ENCODE assay signal across 9 cellular contexts in genomic region chr6:149942461-149942829, GRCh38. TPM values are rescaled to one million over a fixed set of nuclear protein-coding genes. Genes with fewer than 3 reads are reported as not detected.
DNase-seq lines count a peak whose midpoint lies in the region; ATAC-seq and TF ChIP-seq lines count a peak whose summit lies in the region.
"Had no signal": no experiment of that assay in that cellular context is flagged by ENCODE, and none has a peak within 500 bp of the region (broad histone marks: within the 10 kb centered on the region; RNA-seq: fewer than 3 reads in every experiment).

No MANE protein-coding gene starts in this region.

- no peaks in the 10 kb centered on the region for H3K36me3 ChIP-seq in right atrium auricular region

- no peaks in the 10 kb centered on the region for H3K36me3 Mint-ChIP-seq in activated CD8-positive, alpha-beta T cell treated with anti-CD3 and anti-CD28 coated beads, Interleukin-2, amount 10 ng/mL, durations not matched to agents 7 days and 5 days (ENCODE audit: low read depth)
- peaks cover 9% of the 10 kb centered on the region for H3K36me3 Mint-ChIP-seq in stimulated activated effector memory CD8-positive, alpha-beta T cell treated with anti-CD3 and anti-CD28 coated beads, Interleukin-12 subunit alpha, Interleukin-12 subunit beta, amount 100 ng/mL, for 72 hours

- POLR2A ChIA-PET in activated CD8-positive, alpha-beta T cell treated with anti-CD3 and anti-CD28 coated beads, Interleukin-2, amount 10 ng/mL, durations not matched to agents 7 days and 5 days (lab: Charles Lee): no interaction called here

- no peak for TF ChIP-seq CTCF in right atrium auricular region (IDR thresholded peaks at IDR 0.05)

- peaks cover 43% of the 10 kb centered on the region for H3K4me1 Mint-ChIP-seq in activated CD8-positive, alpha-beta T cell treated with anti-CD3 and anti-CD28 coated beads, Interleukin-2, amount 10 ng/mL, durations not matched to agents 7 days and 5 days (ENCODE audit: low read depth)
- H3K4me1 Mint-ChIP-seq in stimulated activated effector memory CD8-positive, alpha-beta T cell treated with anti-CD3 and anti-CD28 coated beads, Interleukin-12 subunit alpha, Interleukin-12 subunit beta, amount 100 ng/mL, for 72 hours: peaks cover 38% of the 10 kb centered on the region

- H3K27me3 Mint-ChIP-seq in activated CD8-positive, alpha-beta T cell treated with anti-CD3 and anti-CD28 coated beads, Interleukin-2, amount 10 ng/mL, durations not matched to agents 7 days and 5 days (ENCODE audit: low read depth): peaks cover 55% of the 10 kb centered on the region

- DNase-seq in NCI-H1417 (lab: John Stamatoyannopoulos, UW) (peak in 2 of 3 experiments; percentile 50 to 62), NCI-H1417 treated with DMSO at 0.1 percent for 48 hours (lab: John Stamatoyannopoulos, UW) (no peak), right atrium auricular region (ENCODE audit: low spot score) (peak; percentile 58), RPMI8226 (no peak), DMS153 treated with DMSO at 0.1 percent for 48 hours (lab: John Stamatoyannopoulos, UW; ENCODE audit: unreplicated experiment) (no peak)
- DNase-seq in activated CD8-positive, alpha-beta T cell treated with anti-CD3 and anti-CD28 coated beads, Interleukin-2, amount 10 ng/mL, durations not matched to agents 7 days and 5 days: no peak
- DNase-seq in stimulated activated effector memory CD8-positive, alpha-beta T cell treated with anti-CD3 and anti-CD28 coated beads, Interleukin-12 subunit alpha, Interleukin-12 subunit beta, amount 100 ng/mL, for 72 hours (ENCODE audit: low spot score in 2 of 2): no peak

- peaks cover 20 to 29% of the 10 kb centered on the region in 2 donors for H3K27me3 ChIP-seq in right atrium auricular region

- no peaks in the 10 kb centered on the region for H3K9me3 Mint-ChIP-seq in activated CD8-positive, alpha-beta T cell treated with anti-CD3 and anti-CD28 coated beads, Interleukin-2, amount 10 ng/mL, durations not matched to agents 7 days and 5 days (ENCODE audit: insufficient read depth)
- H3K9me3 Mint-ChIP-seq in stimulated activated effector memory CD8-positive, alpha-beta T cell treated with anti-CD3 and anti-CD28 coated beads, Interleukin-12 subunit alpha, Interleukin-12 subunit beta, amount 100 ng/mL, for 72 hours: no peaks in the 10 kb centered on the region

- CTCF ChIA-PET in activated CD8-positive, alpha-beta T cell treated with anti-CD3 and anti-CD28 coated beads, Interleukin-2, amount 10 ng/mL, durations not matched to agents 7 days and 5 days (lab: Charles Lee): no interaction called here

- peaks cover 0 to 26% of the 10 kb centered on the region in 2 donors for H3K4me1 ChIP-seq in right atrium auricular region

- no peak for ATAC-seq in activated CD8-positive, alpha-beta T cell treated with anti-CD3 and anti-CD28 coated beads, Interleukin-2, amount 10 ng/mL, durations not matched to agents 7 days and 5 days
- ATAC-seq in stimulated activated effector memory CD8-positive, alpha-beta T cell treated with anti-CD3 and anti-CD28 coated beads, Interleukin-12 subunit alpha, Interleukin-12 subunit beta, amount 100 ng/mL, for 72 hours: no peak
- no peak for ATAC-seq in GM21360 (IDR thresholded peaks at IDR 0.05; ENCODE audit: unreplicated experiment)

- peak overlapping the region; percentile 52 to 56 for H3K4me3 ChIP-seq in right atrium auricular region

- no peak overlapping the region for H3K27ac Mint-ChIP-seq in activated CD8-positive, alpha-beta T cell treated with anti-CD3 and anti-CD28 coated beads, Interleukin-2, amount 10 ng/mL, durations not matched to agents 7 days and 5 days
- H3K27ac Mint-ChIP-seq in stimulated activated effector memory CD8-positive, alpha-beta T cell treated with anti-CD3 and anti-CD28 coated beads, Interleukin-12 subunit alpha, Interleukin-12 subunit beta, amount 100 ng/mL, for 72 hours: no peak overlapping the region

- no peaks in the 10 kb centered on the region for H3K9me3 ChIP-seq in right atrium auricular region

- peak overlapping the region in 1 of 2 donors; percentile 43 for H3K27ac ChIP-seq in right atrium auricular region

- H3K4me3 Mint-ChIP-seq in activated CD8-positive, alpha-beta T cell treated with anti-CD3 and anti-CD28 coated beads, Interleukin-2, amount 10 ng/mL, durations not matched to agents 7 days and 5 days: peak overlapping the region; percentile 88
- H3K4me3 Mint-ChIP-seq in stimulated activated effector memory CD8-positive, alpha-beta T cell treated with anti-CD3 and anti-CD28 coated beads, Interleukin-12 subunit alpha, Interleukin-12 subunit beta, amount 100 ng/mL, for 72 hours: peak overlapping the region; percentile 83

RNA-seq across cellular contexts. Expression of gene ULBP2, which starts 0.6 kb away (rescaled TPM):
- under 1 TPM; 0.40 to 0.60 TPM for total RNA-seq in activated CD8-positive, alpha-beta T cell treated with anti-CD3 and anti-CD28 coated beads, Interleukin-2, amount 10 ng/mL, durations not matched to agents 7 days and 5 days
- 1 to 10 TPM in 1 of 2 donors, under 1 TPM in 1; 0.82 to 2.4 TPM for total RNA-seq in right atrium auricular region

RNA-seq across cellular contexts. Expression of gene RAET1G, which starts 19.5 kb away (rescaled TPM):
- total RNA-seq in activated CD8-positive, alpha-beta T cell treated with anti-CD3 and anti-CD28 coated beads, Interleukin-2, amount 10 ng/mL, durations not matched to agents 7 days and 5 days: not detected
- 1 to 10 TPM; 1.5 to 1.6 TPM for total RNA-seq in right atrium auricular region
- total RNA-seq: H4 had no signal

RNA-seq across cellular contexts. Expression of gene ULBP1, which starts 21.3 kb away (rescaled TPM):
- total RNA-seq in activated CD8-positive, alpha-beta T cell treated with anti-CD3 and anti-CD28 coated beads, Interleukin-2, amount 10 ng/mL, durations not matched to agents 7 days and 5 days: under 1 TPM; 0.65 to 0.71 TPM
- under 1 TPM; 0.11 to 0.31 TPM for total RNA-seq in right atrium auricular region

RNA-seq across cellular contexts. Expression of gene RAET1E, which starts 44.5 kb away (rescaled TPM):
- total RNA-seq in activated CD8-positive, alpha-beta T cell treated with anti-CD3 and anti-CD28 coated beads, Interleukin-2, amount 10 ng/mL, durations not matched to agents 7 days and 5 days: not detected
- total RNA-seq in right atrium auricular region: 1 to 10 TPM in 1 of 2 donors, under 1 TPM in 1; 0.52 to 4.3 TPM
- total RNA-seq: H4 had no signal

Comparison
In these comparisons a context has a peak if more than half of its experiments do, and no peak if none do; other contexts are left out.
1. DNase-seq: peak in NCI-H1417 (2 of 3) and right atrium auricular region (single experiment); none in NCI-H1417 treated with DMSO at 0.1 percent for 48 hours (single experiment), activated CD8-positive, alpha-beta T cell treated with anti-CD3 and anti-CD28 coated beads, Interleukin-2, amount 10 ng/mL, durations not matched to agents 7 days and 5 days (single experiment), stimulated activated effector memory CD8-positive, alpha-beta T cell treated with anti-CD3 and anti-CD28 coated beads, Interleukin-12 subunit alpha, Interleukin-12 subunit beta, amount 100 ng/mL, for 72 hours (0 of 2), RPMI8226 (single experiment) and DMS153 treated with DMSO at 0.1 percent for 48 hours (single experiment).